11 cellular contexts compared by ENCODE assay signal in genomic region chr7:155258233-155258575, GRCh38. TPM values are rescaled to one million over a fixed set of nuclear protein-coding genes. Genes with fewer than 3 reads are reported as not detected.
DNase-seq lines count a peak whose midpoint lies in the region; ATAC-seq and TF ChIP-seq lines count a peak whose summit lies in the region.
"Had no signal": no experiment of that assay in that cellular context is flagged by ENCODE, and none has a peak within 500 bp of the region (broad histone marks: within the 10 kb centered on the region; RNA-seq: fewer than 3 reads in every experiment).

No MANE protein-coding gene starts in this region.

- POLR2A ChIA-PET in OCI-LY7 (lab: Charles Lee), result no interaction called here

- peak overlapping the region; percentile 10 to 76 (median 52) for H3K27ac ChIP-seq in sigmoid colon
- no peak overlapping the region for H3K27ac ChIP-seq in OCI-LY7 (ENCODE audit: low read depth, low read length, poor library complexity, severe bottlenecking)

- TF ChIP-seq CTCF in fibroblast of the aortic adventitia (IDR thresholded peaks at IDR 0.05; ENCODE audit: insufficient read depth, low read length) (no peak), sigmoid colon (IDR thresholded peaks at IDR 0.05) (no peak), OCI-LY7 (conservative IDR thresholded peaks at IDR 0.05; ENCODE audit: low read length) (no peak)

- no peak for TF ChIP-seq POLR2A in sigmoid colon (IDR thresholded peaks at IDR 0.05)

- no peak for ATAC-seq in HG03460 (IDR thresholded peaks at IDR 0.05; ENCODE audit: unreplicated experiment)

- TF ChIP-seq EP300 in sigmoid colon (IDR thresholded peaks at IDR 0.05), result no peak

- H3K4me2 ChIP-seq in OCI-LY7 (ENCODE audit: low read length), result no peak overlapping the region

- CTCF ChIA-PET in OCI-LY7 (lab: Charles Lee; ENCODE audit: unreplicated experiment), result no interaction called here

- BruUV-seq in OCI-LY7 (replicated peaks; lab: Mats Ljungman, UMichigan), result no TSS peak

- no peaks in the 10 kb centered on the region for H3K79me2 ChIP-seq in OCI-LY7 (ENCODE audit: insufficient read depth, low read depth, low read length)

- H3K9me3 ChIP-seq in sigmoid colon, result no peaks in the 10 kb centered on the region
- no peaks in the 10 kb centered on the region for H3K9me3 ChIP-seq in OCI-LY7 (ENCODE audit: low read length)

- intact Hi-C loops in sigmoid colon (cut with DNase I) (no loop called here), OCI-LY7 (cut with micrococcal nuclease; ENCODE audit: unreplicated experiment) (loop anchor here (5.0 kb wide), 1 partner anchor 66 kb away; no protein-coding TSS in a partner anchor)

- H3K4me1 ChIP-seq in sigmoid colon (no peaks in the 10 kb centered on the region), OCI-LY7 (ENCODE audit: insufficient read depth, low read length, poor library complexity, severe bottlenecking) (no peaks in the 10 kb centered on the region)

- H3K36me3 ChIP-seq in sigmoid colon (no peaks in the 10 kb centered on the region), OCI-LY7 (ENCODE audit: insufficient read depth, low read length) (no peaks in the 10 kb centered on the region)

- no peak overlapping the region for H3K4me3 ChIP-seq in fibroblast of the aortic adventitia (ENCODE audit: low read depth, low read length)
- no peak overlapping the region for H3K4me3 ChIP-seq in sigmoid colon
- no peak overlapping the region for H3K4me3 ChIP-seq in OCI-LY7 (ENCODE audit: low read depth, low read length, poor library complexity, severe bottlenecking)
- H3K4me3 ChIP-seq: lung had no signal

- no peaks in the 10 kb centered on the region for H4K20me1 ChIP-seq in OCI-LY7 (ENCODE audit: insufficient read depth, low read length)

- H2AFZ ChIP-seq in OCI-LY7 (ENCODE audit: low read length), result no peak overlapping the region

- H3K9me2 ChIP-seq in OCI-LY7 (ENCODE audit: insufficient read depth, low read length), result no peaks in the 10 kb centered on the region

- WGBS in sigmoid colon, 2 donors, result 54 to 58% methylated on average over 3 of the region's 3 CpGs

- H3K27me3 ChIP-seq in sigmoid colon, result peaks cover 0 to 7% (median 0%) of the 10 kb centered on the region in 3 donors

- peak; percentile 84 for DNase-seq in GM03348 (ENCODE audit: low spot score)
- peak; percentile 60 for DNase-seq in T1000 (lab: John Stamatoyannopoulos, UW)
- DNase-seq in fibroblast of the aortic adventitia (ENCODE audit: low read depth), result peak; percentile 92
- DNase-seq in sigmoid colon, result no peak
- no peak for DNase-seq in NK-92 (lab: John Stamatoyannopoulos, UW; ENCODE audit: unreplicated experiment)
- no peak for DNase-seq in medulla oblongata (ENCODE audit: extremely low spot score)
- DNase-seq in OCI-LY7 (ENCODE audit: low spot score), result no peak
- DNase-seq: MV-4-11, T-helper 9 cell had no signal

RNA-seq across cellular contexts. Expression of gene INSIG1, which starts 39.5 kb away (rescaled TPM):
- total RNA-seq in fibroblast of the aortic adventitia (ENCODE audit: low replicate concordance) (79.6 and 313 TPM in 2 replicates), sigmoid colon (10 to 100 TPM; 33.0 to 77.9 (median 41.5) TPM), OCI-LY7 (2022) (164 and 166 TPM in 2 replicates)
- 100 to 1,000 TPM in 1 of 3 donors, 10 to 100 TPM in 2; 22.2 to 102 (median 39.1) TPM for polyA plus RNA-seq in sigmoid colon
- 105 and 122 TPM in 2 replicates for total RNA-seq in OCI-LY7 (2014; rRNA removed; shearing (Covaris generic))

Comparison
In these comparisons a context has a peak if more than half of its experiments do, and no peak if none do; other contexts are left out.
1. DNase-seq: peak in GM03348 (single experiment), T1000 (single experiment) and fibroblast of the aortic adventitia (single experiment); none in sigmoid colon (single experiment), NK-92 (single experiment), medulla oblongata (single experiment) and OCI-LY7 (single experiment).